Comparison of ENCODE assay signal across 15 cellular contexts in genomic region chr9:22401671-22402070, GRCh38. TPM values are rescaled to one million over a fixed set of nuclear protein-coding genes. Genes with fewer than 3 reads are reported as not detected.
DNase-seq lines count a peak whose midpoint lies in the region; TF ChIP-seq lines count a peak whose summit lies in the region.
"Had no signal": no experiment of that assay in that cellular context is flagged by ENCODE, and none has a peak within 500 bp of the region (broad histone marks: within the 10 kb centered on the region; RNA-seq: fewer than 3 reads in every experiment).

No MANE protein-coding gene starts in this region.

- TF ChIP-seq CTCF in chondrocyte (IDR thresholded peaks at IDR 0.05), result no peak

- no peaks in the 10 kb centered on the region for H3K9me3 Mint-ChIP-seq in chondrocyte (ENCODE audit: low read depth)
- no peaks in the 10 kb centered on the region for H3K9me3 Mint-ChIP-seq in T-helper 2 cell treated with Interferon-gamma antibody and Interleukin-4, amounts not matched to agents 5 μg/mL and 100 μg/mL, for 36 hours

- no peak overlapping the region for H3K4me3 ChIP-seq in SJCRH30

- DNase-seq in A172 (ENCODE audit: low spot score), result peak; percentile 42
- DNase-seq in NCI-H226, result peak; percentile 69
- no peak for DNase-seq in chondrocyte (ENCODE audit: low spot score)
- DNase-seq in kidney tubule cell (ENCODE audit: low spot score), result peak; percentile 74
- DNase-seq in NCI-H774 (lab: John Stamatoyannopoulos, UW), result no peak
- no peak for DNase-seq in SIG-M5 (lab: John Stamatoyannopoulos, UW)
- no peak for DNase-seq in SJCRH30
- no peak for DNase-seq in T-helper 2 cell treated with Interferon-gamma antibody and Interleukin-4, amounts not matched to agents 5 μg/mL and 100 μg/mL, for 36 hours (ENCODE audit: low spot score)
- DNase-seq: CD4-positive, alpha-beta memory T cell; MV-4-11; NCI-H1417; NCI-H187 treated with DMSO at 0.1 percent for 48 hours; NCI-H526 treated with DMSO at 0.1 percent for 48 hours had no signal

- H3K27ac Mint-ChIP-seq in chondrocyte (ENCODE audit: unreplicated experiment), result peak overlapping the region; percentile 24
- H3K27ac Mint-ChIP-seq in T-helper 2 cell treated with Interferon-gamma antibody and Interleukin-4, amounts not matched to agents 5 μg/mL and 100 μg/mL, for 36 hours, result no peak overlapping the region
- H3K27ac Mint-ChIP-seq: CD4-positive, alpha-beta memory T cell had no signal

- no peaks in the 10 kb centered on the region for H3K4me1 ChIP-seq in SJCRH30

- no peak overlapping the region for H3K27ac ChIP-seq in SJCRH30
- H3K27ac ChIP-seq: 22Rv1, HL-60 had no signal

- no peaks in the 10 kb centered on the region for H3K36me3 ChIP-seq in SJCRH30

- H3K4me1 Mint-ChIP-seq in chondrocyte (ENCODE audit: low read depth), result peaks cover 24% of the 10 kb centered on the region
- no peaks in the 10 kb centered on the region for H3K4me1 Mint-ChIP-seq in T-helper 2 cell treated with Interferon-gamma antibody and Interleukin-4, amounts not matched to agents 5 μg/mL and 100 μg/mL, for 36 hours (ENCODE audit: low read depth)
- H3K4me1 Mint-ChIP-seq: CD4-positive, alpha-beta memory T cell had no signal

- peaks cover under 1% of the 10 kb centered on the region; the same call in 1 of the 2 replicates for H3K9me3 ChIP-seq in SJCRH30 (replicated peaks)

- H3K27me3 ChIP-seq in SJCRH30, result no peaks in the 10 kb centered on the region

- H3K27me3 Mint-ChIP-seq in chondrocyte (ENCODE audit: low read depth), result no peaks in the 10 kb centered on the region
- H3K27me3 Mint-ChIP-seq in T-helper 2 cell treated with Interferon-gamma antibody and Interleukin-4, amounts not matched to agents 5 μg/mL and 100 μg/mL, for 36 hours (ENCODE audit: low read depth), result no peaks in the 10 kb centered on the region

- peaks cover 2% of the 10 kb centered on the region for H3K36me3 Mint-ChIP-seq in chondrocyte (ENCODE audit: low read depth)
- H3K36me3 Mint-ChIP-seq in T-helper 2 cell treated with Interferon-gamma antibody and Interleukin-4, amounts not matched to agents 5 μg/mL and 100 μg/mL, for 36 hours (ENCODE audit: low read depth), result no peaks in the 10 kb centered on the region
- H3K36me3 Mint-ChIP-seq: CD4-positive, alpha-beta memory T cell had no signal

- H3K4me3 Mint-ChIP-seq in chondrocyte (ENCODE audit: unreplicated experiment), result no peak overlapping the region
- no peak overlapping the region for H3K4me3 Mint-ChIP-seq in T-helper 2 cell treated with Interferon-gamma antibody and Interleukin-4, amounts not matched to agents 5 μg/mL and 100 μg/mL, for 36 hours
- H3K4me3 Mint-ChIP-seq: CD4-positive, alpha-beta memory T cell had no signal

RNA-seq across cellular contexts. Expression of gene DMRTA1, which starts 45.0 kb away (rescaled TPM):
- total RNA-seq in A172 (2014; rRNA removed; shearing (Covaris generic)), result 0.88 and 2.3 TPM in 2 replicates
- 5.0 to 6.7 TPM (median 5.2 TPM) in 3 replicates for total RNA-seq in chondrocyte
- 1.4 and 1.6 TPM in 2 replicates for total RNA-seq in SJCRH30 (2014; rRNA removed; shearing (Covaris generic))
- total RNA-seq: CD4-positive, alpha-beta memory T cell had no signal

Comparison
In these comparisons a context has a peak if more than half of its experiments do, and no peak if none do; other contexts are left out.
1. DNase-seq: peak in A172 (single experiment), NCI-H226 (single experiment) and kidney tubule cell (single experiment); none in chondrocyte (single experiment), NCI-H774 (single experiment), SIG-M5 (single experiment), SJCRH30 (0 of 2) and T-helper 2 cell treated with Interferon-gamma antibody and Interleukin-4, amounts not matched to agents 5 μg/mL and 100 μg/mL, for 36 hours (single experiment).